15 cellular contexts compared by ENCODE assay signal in the genomic region with DNA sequence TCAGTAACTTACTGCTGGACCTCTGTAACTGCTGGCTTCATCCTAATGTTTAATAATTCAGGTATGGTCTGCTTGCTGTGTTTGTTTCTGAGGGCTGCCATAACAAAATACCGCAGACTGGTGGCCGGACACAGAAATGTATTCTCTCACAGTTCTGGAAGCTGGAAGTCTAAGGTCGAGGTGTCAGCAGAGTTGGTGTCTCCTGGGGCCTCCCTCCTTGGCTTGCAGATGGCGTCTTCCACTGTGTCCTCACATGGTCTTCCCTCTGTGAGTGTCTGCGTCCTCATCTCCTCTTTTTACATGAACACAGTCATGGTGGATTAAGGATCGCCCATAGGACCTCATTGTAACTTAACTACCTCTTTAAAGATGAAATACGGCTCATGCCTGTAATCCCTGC.
"Had no signal": no experiment of that assay in that cellular context is flagged by ENCODE, and none has a peak within 500 bp of the region (broad histone marks: within the 10 kb centered on the region; RNA-seq: fewer than 3 reads in every experiment).

No MANE protein-coding gene starts in this region.

- H3K9me3 ChIP-seq: breast epithelium, psoas muscle, sigmoid colon, spleen, thyroid gland had no signal

- DNase-seq: activated B cell treated with CpG ODN at 0.5 μM for 24 hours; activated gamma-delta T cell; activated T-cell treated with anti-CD3 and anti-CD28 coated beads, Interleukin-2, amount 50 U/mL, for 1 hour; anterior cingulate cortex; dermis blood vessel endothelial cell; head of caudate nucleus; psoas muscle; sigmoid colon; spleen; thyroid gland had no signal

- H3K4me1 ChIP-seq: breast epithelium, psoas muscle, sigmoid colon, thyroid gland had no signal

- H3K4me3 ChIP-seq: breast epithelium, psoas muscle, sigmoid colon, spleen, thyroid gland had no signal

- H3K9me3 Mint-ChIP-seq: activated B cell treated with CpG ODN at 0.5 μM for 24 hours; T-helper 1 cell treated with Interleukin-12 subunit alpha and Interleukin-12 subunit beta and Interleukin-4 antibody, amounts not matched to agents 30 μg/mL and 1 μg/mL, for 36 hours had no signal

- H3K4me3 Mint-ChIP-seq: activated B cell treated with CpG ODN at 0.5 μM for 24 hours; memory B cell; T-helper 1 cell treated with Interleukin-12 subunit alpha and Interleukin-12 subunit beta and Interleukin-4 antibody, amounts not matched to agents 30 μg/mL and 1 μg/mL, for 36 hours had no signal

- H3K36me3 ChIP-seq: breast epithelium, sigmoid colon, spleen, thyroid gland had no signal

- H3K27me3 ChIP-seq: breast epithelium, sigmoid colon, spleen, thyroid gland had no signal

- H3K27me3 Mint-ChIP-seq: activated B cell treated with CpG ODN at 0.5 μM for 24 hours, memory B cell had no signal

- ATAC-seq: activated naive CD4-positive, alpha-beta T cell treated with anti-CD3 and anti-CD28 coated beads, Interleukin-2, amount 50 U/mL, for 72 hours; psoas muscle had no signal

- H3K27ac ChIP-seq: breast epithelium, psoas muscle, sigmoid colon, thyroid gland had no signal

- FAIRE-seq: frontal cortex had no signal

- H3K36me3 Mint-ChIP-seq: memory B cell had no signal

- H3K27ac Mint-ChIP-seq: activated B cell treated with CpG ODN at 0.5 μM for 24 hours; T-helper 1 cell treated with Interleukin-12 subunit alpha and Interleukin-12 subunit beta and Interleukin-4 antibody, amounts not matched to agents 30 μg/mL and 1 μg/mL, for 36 hours had no signal
